Comparison of ENCODE assay signal across 14 cellular contexts in the genomic region with DNA sequence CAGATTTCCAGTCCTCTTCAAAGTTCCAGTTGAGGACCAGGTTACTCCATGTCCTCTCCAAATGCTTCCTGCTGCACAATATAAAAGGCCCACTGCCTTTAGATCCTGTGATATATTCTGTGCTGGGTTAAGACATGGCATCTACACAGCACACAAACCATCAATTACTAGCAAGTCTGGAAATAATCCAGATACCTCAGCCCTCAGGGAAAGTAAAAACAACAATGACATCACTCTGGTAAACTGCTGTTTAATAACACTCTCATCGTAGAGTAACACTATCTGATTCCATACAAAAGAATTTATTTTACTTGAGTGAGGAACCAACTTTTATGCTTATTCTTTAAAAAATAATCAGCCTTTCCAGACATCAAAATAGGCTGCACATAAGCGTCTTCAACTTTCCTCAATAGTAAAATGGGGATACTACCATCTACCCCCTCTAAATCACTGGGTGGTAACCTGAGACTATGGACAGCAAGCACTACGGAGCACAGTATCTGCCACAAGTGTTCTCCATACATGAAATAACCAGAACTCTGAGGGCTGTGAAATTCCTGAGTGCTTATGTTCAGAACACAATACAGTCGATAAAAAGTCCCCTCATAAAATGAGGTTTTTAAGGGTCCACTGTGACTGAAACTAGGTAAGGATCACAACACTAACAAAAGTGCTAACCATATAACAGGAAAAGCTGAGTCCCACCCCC. TPM values are rescaled to one million over a fixed set of nuclear protein-coding genes. Genes with fewer than 3 reads are reported as not detected.
DNase-seq lines count a peak whose midpoint lies in the region; ATAC-seq, FAIRE-seq and TF ChIP-seq lines count a peak whose summit lies in the region.
"Had no signal": no experiment of that assay in that cellular context is flagged by ENCODE, and none has a peak within 500 bp of the region (broad histone marks: within the 10 kb centered on the region; RNA-seq: fewer than 3 reads in every experiment).

No MANE protein-coding gene starts in this region.

- TF ChIP-seq CTCF in MCF 10A (IDR thresholded peaks at IDR 0.05; ENCODE audit: unreplicated experiment) (no peak), breast epithelium (IDR thresholded peaks at IDR 0.05) (no peak)

- DNase-seq in MCF 10A (ENCODE audit: unreplicated experiment) (peak; percentile 80), breast epithelium (ENCODE audit: low spot score in 2 of 2) (no peak), SJSA1 (ENCODE audit: low read depth in 1 of 2, low spot score in 2 of 2) (peak in 1 of 2 experiments; percentile 75), fibroblast of the conjunctiva (ENCODE audit: low read depth) (peak; percentile 20), urothelium cell line (ENCODE audit: low spot score) (peak; percentile 32), NCI-H774 (lab: John Stamatoyannopoulos, UW) (no peak)
- DNase-seq: activated CD4-positive, CD25-positive, alpha-beta regulatory T cell; mucosa of descending colon; stimulated activated CD4-positive, alpha-beta T cell treated with anti-CD3 and anti-CD28 coated beads, Interleukin-15, amount 100 ng/mL, for 24 hours; stomach had no signal

- no peak overlapping the region for H3K27ac Mint-ChIP-seq in MCF 10A (ENCODE audit: low read depth, unreplicated experiment)
- H3K27ac Mint-ChIP-seq: activated naive CD4-positive, alpha-beta T cell treated with anti-CD3 and anti-CD28 coated beads, Interleukin-2, amount 50 U/mL, for 24 hours; B cell had no signal

- no peaks in the 10 kb centered on the region for H3K9me3 Mint-ChIP-seq in MCF 10A (ENCODE audit: unreplicated experiment)
- H3K9me3 Mint-ChIP-seq: activated naive CD4-positive, alpha-beta T cell treated with anti-CD3 and anti-CD28 coated beads, Interleukin-2, amount 50 U/mL, for 24 hours had no signal

- H3K36me3 Mint-ChIP-seq in MCF 10A (ENCODE audit: insufficient read depth, unreplicated experiment): no peaks in the 10 kb centered on the region
- H3K36me3 Mint-ChIP-seq: activated naive CD4-positive, alpha-beta T cell treated with anti-CD3 and anti-CD28 coated beads, Interleukin-2, amount 50 U/mL, for 24 hours had no signal

- H3K4me3 Mint-ChIP-seq in MCF 10A (ENCODE audit: unreplicated experiment): no peak overlapping the region
- H3K4me3 Mint-ChIP-seq: activated naive CD4-positive, alpha-beta T cell treated with anti-CD3 and anti-CD28 coated beads, Interleukin-2, amount 50 U/mL, for 24 hours; B cell had no signal

- H3K4me1 ChIP-seq in breast epithelium (no peaks in the 10 kb centered on the region), SJSA1 (replicated peaks) (peaks cover 52% of the 10 kb centered on the region)

- POLR2A ChIA-PET in MCF 10A (lab: Yijun Ruan, JAX): interaction anchor here (1.0 kb wide), 1 partner anchor 31 kb away, joined by 3 read pairs; no protein-coding TSS in a partner anchor

- no peaks in the 10 kb centered on the region for H3K27me3 Mint-ChIP-seq in MCF 10A (ENCODE audit: insufficient read depth, unreplicated experiment)
- H3K27me3 Mint-ChIP-seq: B cell had no signal

- H3K27me3 ChIP-seq in breast epithelium: no peaks in the 10 kb centered on the region
- no peaks in the 10 kb centered on the region for H3K27me3 ChIP-seq in SJSA1 (replicated peaks)
- H3K27me3 ChIP-seq: stomach had no signal

- H3K27ac ChIP-seq in breast epithelium (peak overlapping the region in 1 of 2 donors; percentile 62), SJSA1 (peak overlapping the region; percentile 67)
- H3K27ac ChIP-seq: stomach had no signal

- no TSS peak for BruUV-seq in MCF 10A (replicated peaks; lab: Mats Ljungman, UMichigan)

- H3K9me3 ChIP-seq in breast epithelium (no peaks in the 10 kb centered on the region), SJSA1 (replicated peaks) (no peaks in the 10 kb centered on the region)
- H3K9me3 ChIP-seq: mucosa of descending colon, stomach had no signal

- intact Hi-C loops in MCF 10A (cut with micrococcal nuclease): no loop called here
- intact Hi-C loops in breast epithelium (cut with DNase I; ENCODE audit: low total_unique reads): no loop called here

- H3K4me1 Mint-ChIP-seq in MCF 10A (ENCODE audit: insufficient read depth, unreplicated experiment): peaks cover 11% of the 10 kb centered on the region
- H3K4me1 Mint-ChIP-seq: activated naive CD4-positive, alpha-beta T cell treated with anti-CD3 and anti-CD28 coated beads, Interleukin-2, amount 50 U/mL, for 24 hours; B cell had no signal

- H3K36me3 ChIP-seq in breast epithelium (no peaks in the 10 kb centered on the region), SJSA1 (no peaks in the 10 kb centered on the region)
- H3K36me3 ChIP-seq: stomach had no signal

- H3K4me3 ChIP-seq in breast epithelium: no peak overlapping the region
- no peak overlapping the region for H3K4me3 ChIP-seq in SJSA1
- H3K4me3 ChIP-seq: mucosa of descending colon, stomach had no signal

- CTCF ChIA-PET in MCF 10A (lab: Yijun Ruan, JAX): interaction anchor here (0.5 kb wide), 1 partner anchor 9 kb away, joined by 3 read pairs; no protein-coding TSS in a partner anchor

- no peak for ATAC-seq in esophagus mucosa
- ATAC-seq in GM21390 (IDR thresholded peaks at IDR 0.05; ENCODE audit: unreplicated experiment): no peak
- ATAC-seq: mucosa of descending colon had no signal

- TF ChIP-seq POLR2A in breast epithelium (IDR thresholded peaks at IDR 0.05): no peak

- no peak for FAIRE-seq in urothelium cell line (lab: Jason Lieb, UNC)

RNA-seq across cellular contexts. Expression of gene ABCG2, which starts 53.4 kb away (rescaled TPM):
- 0.07 and 0.12 TPM in 2 replicates for total RNA-seq in MCF 10A (2022)
- total RNA-seq in breast epithelium: 1 to 10 TPM; 2.6 to 8.6 (median 6.9) TPM
- total RNA-seq in SJSA1 (2014; rRNA removed; shearing (Covaris generic)): 11.9 and 14.5 TPM in 2 replicates
- 0.92 TPM for total RNA-seq in esophagus mucosa
- total RNA-seq: B cell had no signal

Comparison
In these comparisons a context has a peak if more than half of its experiments do, and no peak if none do; other contexts are left out.
1. DNase-seq: peak in MCF 10A (single experiment), fibroblast of the conjunctiva (single experiment) and urothelium cell line (single experiment); none in breast epithelium (0 of 2) and NCI-H774 (single experiment).